Comparison of ENCODE assay signal across 26 cellular contexts in genomic region chr7:56605146-56605545, GRCh38.
"Had no signal": no experiment of that assay in that cellular context is flagged by ENCODE, and none has a peak within 500 bp of the region (broad histone marks: within the 10 kb centered on the region; RNA-seq: fewer than 3 reads in every experiment).

No MANE protein-coding gene starts in this region.

- ATAC-seq: esophagus mucosa; gastrocnemius medialis; heart right ventricle; left cardiac atrium; left lung; left ventricle myocardium superior; lower lobe of right lung; mucosa of descending colon; naive thymus-derived CD8-positive, alpha-beta T cell had no signal

- FAIRE-seq: endothelial cell of umbilical vein, islet of Langerhans, keratinocyte had no signal

- H3K4me3 Mint-ChIP-seq: mesothelial cell of epicardium; naive B cell; naive thymus-derived CD8-positive, alpha-beta T cell had no signal

- H3K4me1 ChIP-seq: esophagus squamous epithelium, gastrocnemius medialis, heart right ventricle, left lung, lower lobe of right lung had no signal

- H3K4me1 Mint-ChIP-seq: mesothelial cell of epicardium; naive B cell; naive thymus-derived CD8-positive, alpha-beta T cell had no signal

- H3K27ac Mint-ChIP-seq: mesothelial cell of epicardium; naive B cell; naive thymus-derived CD8-positive, alpha-beta T cell had no signal

- H3K36me3 ChIP-seq: esophagus squamous epithelium, gastrocnemius medialis, heart right ventricle, left lung, lower lobe of right lung had no signal

- H3K27me3 ChIP-seq: esophagus squamous epithelium, gastrocnemius medialis, heart right ventricle, left lung had no signal

- H3K27me3 Mint-ChIP-seq: naive B cell; naive thymus-derived CD8-positive, alpha-beta T cell had no signal

- H3K9me3 ChIP-seq: gastrocnemius medialis had no signal

- H3K4me3 ChIP-seq: coronary artery, dorsolateral prefrontal cortex, esophagus squamous epithelium, gastrocnemius medialis, heart right ventricle, left lung, lower lobe of right lung, mucosa of descending colon had no signal

- DNase-seq: dermis blood vessel endothelial cell; dorsolateral prefrontal cortex; effector CD4-positive, alpha-beta T cell; effector memory CD4-positive, alpha-beta T cell; esophagus squamous epithelium; foreskin fibroblast; foreskin melanocyte; gastrocnemius medialis; glutamatergic neuron; head of caudate nucleus; heart right ventricle; hippocampal formation; left cardiac atrium; left lung; left ventricle myocardium superior; lower lobe of right lung; mesenchymal stem cell; mucosa of descending colon; naive B cell; naive thymus-derived CD8-positive, alpha-beta T cell had no signal

- H3K27ac ChIP-seq: coronary artery, dorsolateral prefrontal cortex, esophagus squamous epithelium, gastrocnemius medialis, heart right ventricle, left lung, lower lobe of right lung had no signal
